ENCODE assay signal across 1 cellular context in genomic region chr11:706439-706956, GRCh38.
TF ChIP-seq lines count a peak whose summit lies in the region.

No MANE protein-coding gene starts in this region.

TF ChIP-seq in H1, 55 proteins besides CTCF, POLR2A, EP300 and RAD21:
- no peak for TF ChIP-seq NRF1 (IDR thresholded peaks at IDR 0.05; ENCODE audit: low read depth, low read length)
- TF ChIP-seq EZH2 (IDR thresholded peaks at IDR 0.05; ENCODE audit: low read depth, low read length, severe bottlenecking), result peak; percentile 37
- TF ChIP-seq SUZ12 (IDR thresholded peaks at IDR 0.05; ENCODE audit: low read length), result 0 out of 2 replicates have a peak, but pooled peaks have one; percentile 21
